18 cellular contexts compared by ENCODE assay signal in genomic region chr10:18368681-18369080, GRCh38.
A peak's percentile ranks its signal among the peaks of the same experiment; 100 is the strongest.
DNase-seq lines count a peak whose midpoint lies in the region; ATAC-seq and TF ChIP-seq lines count a peak whose summit lies in the region.
"Had no signal": no experiment of that assay in that cellular context is flagged by ENCODE, and none has a peak within 500 bp of the region (broad histone marks: within the 10 kb centered on the region; RNA-seq: fewer than 3 reads in every experiment).

No MANE protein-coding gene starts in this region.

- no peaks in the 10 kb centered on the region for H3K36me3 ChIP-seq in adipocyte (ENCODE audit: control insufficient read depth, insufficient read depth, low read length, severe bottlenecking)
- H3K36me3 ChIP-seq: left lung, SJSA1 had no signal

- H3K9me3 ChIP-seq in adipocyte (ENCODE audit: control insufficient read depth, low read length) = no peaks in the 10 kb centered on the region
- H3K9me3 ChIP-seq: A549, left lung, SJSA1 had no signal

- TF ChIP-seq CTCF in HFF-Myc (IDR thresholded peaks at IDR 0.05; ENCODE audit: low read depth, low read length, missing control alignments) = no peak
- no peak for TF ChIP-seq CTCF in foreskin fibroblast (IDR thresholded peaks at IDR 0.05; ENCODE audit: low read depth, low read length)

- H3K9ac ChIP-seq in adipocyte (ENCODE audit: low read length) = no peak overlapping the region

- H3K4me3 ChIP-seq in HFF-Myc (replicated peaks; ENCODE audit: low read depth, low read length) = no peak overlapping the region
- peak overlapping the region; percentile 15 for H3K4me3 ChIP-seq in adipocyte (ENCODE audit: low read length)
- no peak overlapping the region for H3K4me3 ChIP-seq in foreskin fibroblast (ENCODE audit: low read depth in 1 of 2, low read length in 2 of 2)
- H3K4me3 ChIP-seq: A549, left lung, SJSA1 had no signal

- DNase-seq in A172 (ENCODE audit: low spot score) = peak; percentile 8
- DNase-seq in HFF-Myc (ENCODE audit: extremely low read depth, low read depth) = peak; percentile 12
- peak; percentile 66 for DNase-seq in adipocyte (ENCODE audit: low read depth)
- DNase-seq in foreskin fibroblast = peak; percentile 18 to 60
- no peak for DNase-seq in amygdala (lab: John Stamatoyannopoulos, UW)
- no peak for DNase-seq in activated naive CD4-positive, alpha-beta T cell treated with anti-CD3 and anti-CD28 coated beads, Interleukin-2, amount 50 U/mL, for 16 hours
- DNase-seq: activated CD4-positive, alpha-beta memory T cell treated with anti-CD3 and anti-CD28 coated beads for 36 hours; activated T-cell treated with anti-CD3 and anti-CD28 coated beads, Interleukin-2, amount 50 U/mL, for 48 hours; COR-L47; hypothalamus; Karpas-422; left lung; NCI-H1930; NCI-H510A treated with DMSO at 0.1 percent for 48 hours had no signal

- H3K4me1 ChIP-seq in adipocyte (ENCODE audit: control insufficient read depth, insufficient read depth, low read length) = peaks cover 16% of the 10 kb centered on the region
- H3K4me1 ChIP-seq: A549, left lung, SJSA1 had no signal

- ATAC-seq in GM21381 (IDR thresholded peaks at IDR 0.05; ENCODE audit: unreplicated experiment) (no peak), GM21825 (IDR thresholded peaks at IDR 0.05; ENCODE audit: unreplicated experiment) (no peak)
- ATAC-seq: A549, left lung had no signal

- H3K27me3 ChIP-seq in adipocyte (replicated peaks; ENCODE audit: control insufficient read depth, insufficient read depth, low read length) = no peaks in the 10 kb centered on the region
- H3K27me3 ChIP-seq: left lung, SJSA1 had no signal

Comparison
In these comparisons a context has a peak if more than half of its experiments do, and no peak if none do; other contexts are left out.
1. DNase-seq: peak in A172 (single experiment), HFF-Myc (single experiment), adipocyte (single experiment) and foreskin fibroblast (2 of 2); none in amygdala (0 of 56) and activated naive CD4-positive, alpha-beta T cell treated with anti-CD3 and anti-CD28 coated beads, Interleukin-2, amount 50 U/mL, for 16 hours (single experiment).